1 cellular context compared by ENCODE assay signal in the genomic region with DNA sequence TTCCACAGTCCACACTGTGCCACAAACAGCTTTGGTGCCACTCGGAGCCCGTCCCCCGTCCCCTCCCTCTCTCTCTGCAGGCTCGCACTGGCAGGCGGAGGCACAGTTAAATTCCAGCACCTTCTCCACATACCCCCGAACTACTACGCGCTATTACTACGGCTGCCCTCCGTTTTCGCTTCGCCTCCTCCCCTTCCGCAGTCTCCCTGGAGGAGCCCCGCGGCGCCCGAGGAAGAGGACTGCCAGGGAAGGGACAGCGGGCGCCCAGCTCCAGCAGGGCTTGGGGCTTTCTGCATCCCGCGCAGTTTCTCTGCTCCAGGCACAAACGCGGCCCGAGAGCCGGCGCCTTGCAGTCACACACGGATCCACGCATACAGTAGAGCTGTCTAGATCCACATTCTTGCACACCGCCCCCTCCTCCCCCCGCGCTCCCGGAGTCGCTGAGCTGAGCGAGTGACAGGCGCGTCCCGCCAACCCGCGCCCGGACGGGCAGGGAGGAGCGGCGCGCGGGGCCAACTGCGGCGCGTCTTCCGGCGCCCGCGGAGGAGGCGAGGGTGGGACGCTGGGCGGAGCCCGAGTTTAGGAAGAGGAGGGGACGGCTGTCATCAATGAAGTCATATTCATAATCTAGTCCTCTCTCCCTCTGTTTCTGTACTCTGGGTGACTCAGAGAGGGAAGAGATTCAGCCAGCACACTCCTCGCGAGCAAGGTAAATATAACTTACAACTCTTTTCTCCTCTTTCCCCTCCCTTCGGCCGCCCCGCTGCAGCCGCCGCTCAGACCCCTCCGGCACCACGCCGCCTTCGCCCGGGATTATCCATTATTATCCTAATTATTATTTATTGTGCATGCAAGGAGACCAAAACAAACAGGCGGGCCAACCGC.
TF ChIP-seq lines count a peak whose summit lies in the region.

A gene (plus strand): TSS at position 652 of the 885 bp plus-strand sequence. CDS start 13,676 bp downstream, outside the sequence.

TF ChIP-seq in HepG2, 621 proteins besides CTCF, POLR2A, EP300 and RAD21 (continued from another document and continues in another):
- TF ChIP-seq ZFAT (CRISPR knock-in tag; conservative IDR thresholded peaks at IDR 0.05) (peak; percentile 63; the same call in 1 of the 2 replicates), CBFB (CRISPR knock-in tag; IDR thresholded peaks at IDR 0.05) (no peak), SRY (CRISPR knock-in tag; IDR thresholded peaks at IDR 0.05) (peak; percentile 39; the same call in 1 of the 2 replicates), RBM39 (IDR thresholded peaks at IDR 0.05; ENCODE audit: low read depth, low read length, poor library complexity, severe bottlenecking) (peak; percentile 52), CEBPB (IDR thresholded peaks at IDR 0.05; ENCODE audit: borderline replicate concordance, low read depth, low read length) (no peak), ZFP36 (IDR thresholded peaks at IDR 0.05; ENCODE audit: borderline replicate concordance, low read depth, low read length, partially characterized antibody) (no peak), ZNF550 (CRISPR knock-in tag; IDR thresholded peaks at IDR 0.05; ENCODE audit: borderline replicate concordance) (no peak), ZNF672 (CRISPR knock-in tag; IDR thresholded peaks at IDR 0.05) (no peak), KLF6 (CRISPR knock-in tag; IDR thresholded peaks at IDR 0.05) (0 out of 2 replicates have a peak, but pooled peaks have one; percentile 61), ZNF460 (CRISPR knock-in tag; IDR thresholded peaks at IDR 0.05; ENCODE audit: borderline replicate concordance) (no peak), ZNF136 (CRISPR knock-in tag; IDR thresholded peaks at IDR 0.05; ENCODE audit: low read depth) (no peak), MEIS1 (CRISPR knock-in tag; IDR thresholded peaks at IDR 0.05; ENCODE audit: borderline replicate concordance) (0 out of 2 replicates have a peak, but pooled peaks have one; percentile 32), THAP11 (CRISPR knock-in tag; IDR thresholded peaks at IDR 0.05) (peak; percentile 48; the same call in 1 of the 2 replicates), ZNF768 (CRISPR knock-in tag; IDR thresholded peaks at IDR 0.05) (peak; percentile 34; the same call in 1 of the 2 replicates), GTF3A (CRISPR knock-in tag; conservative IDR thresholded peaks at IDR 0.05) (no peak), PCBP1 (IDR thresholded peaks at IDR 0.05; ENCODE audit: borderline replicate concordance, low read depth, low read length) (0 out of 2 replicates have a peak, but pooled peaks have one; percentile 22), ZNF816 (CRISPR knock-in tag; IDR thresholded peaks at IDR 0.05; ENCODE audit: borderline replicate concordance) (no peak), MIER2 (CRISPR knock-in tag; IDR thresholded peaks at IDR 0.05) (no peak), ZNF83 (CRISPR knock-in tag; IDR thresholded peaks at IDR 0.05; ENCODE audit: borderline replicate concordance) (0 out of 2 replicates have a peak, but pooled peaks have one; percentile 49), KAT7 (CRISPR knock-in tag; IDR thresholded peaks at IDR 0.05; ENCODE audit: borderline replicate concordance) (no peak), ZNF34 (CRISPR knock-in tag; IDR thresholded peaks at IDR 0.05; ENCODE audit: borderline replicate concordance) (no peak), ZNF615 (CRISPR knock-in tag; IDR thresholded peaks at IDR 0.05; ENCODE audit: borderline replicate concordance) (no peak), ADNP (CRISPR knock-in tag; IDR thresholded peaks at IDR 0.05) (no peak)
- TF ChIP-seq, protein P1, sequence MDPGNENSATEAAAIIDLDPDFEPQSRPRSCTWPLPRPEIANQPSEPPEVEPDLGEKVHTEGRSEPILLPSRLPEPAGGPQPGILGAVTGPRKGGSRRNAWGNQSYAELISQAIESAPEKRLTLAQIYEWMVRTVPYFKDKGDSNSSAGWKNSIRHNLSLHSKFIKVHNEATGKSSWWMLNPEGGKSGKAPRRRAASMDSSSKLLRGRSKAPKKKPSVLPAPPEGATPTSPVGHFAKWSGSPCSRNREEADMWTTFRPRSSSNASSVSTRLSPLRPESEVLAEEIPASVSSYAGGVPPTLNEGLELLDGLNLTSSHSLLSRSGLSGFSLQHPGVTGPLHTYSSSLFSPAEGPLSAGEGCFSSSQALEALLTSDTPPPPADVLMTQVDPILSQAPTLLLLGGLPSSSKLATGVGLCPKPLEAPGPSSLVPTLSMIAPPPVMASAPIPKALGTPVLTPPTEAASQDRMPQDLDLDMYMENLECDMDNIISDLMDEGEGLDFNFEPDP (CRISPR knock-in tag; conservative IDR thresholded peaks at IDR 0.05): no peak
- TF ChIP-seq, protein P2, sequence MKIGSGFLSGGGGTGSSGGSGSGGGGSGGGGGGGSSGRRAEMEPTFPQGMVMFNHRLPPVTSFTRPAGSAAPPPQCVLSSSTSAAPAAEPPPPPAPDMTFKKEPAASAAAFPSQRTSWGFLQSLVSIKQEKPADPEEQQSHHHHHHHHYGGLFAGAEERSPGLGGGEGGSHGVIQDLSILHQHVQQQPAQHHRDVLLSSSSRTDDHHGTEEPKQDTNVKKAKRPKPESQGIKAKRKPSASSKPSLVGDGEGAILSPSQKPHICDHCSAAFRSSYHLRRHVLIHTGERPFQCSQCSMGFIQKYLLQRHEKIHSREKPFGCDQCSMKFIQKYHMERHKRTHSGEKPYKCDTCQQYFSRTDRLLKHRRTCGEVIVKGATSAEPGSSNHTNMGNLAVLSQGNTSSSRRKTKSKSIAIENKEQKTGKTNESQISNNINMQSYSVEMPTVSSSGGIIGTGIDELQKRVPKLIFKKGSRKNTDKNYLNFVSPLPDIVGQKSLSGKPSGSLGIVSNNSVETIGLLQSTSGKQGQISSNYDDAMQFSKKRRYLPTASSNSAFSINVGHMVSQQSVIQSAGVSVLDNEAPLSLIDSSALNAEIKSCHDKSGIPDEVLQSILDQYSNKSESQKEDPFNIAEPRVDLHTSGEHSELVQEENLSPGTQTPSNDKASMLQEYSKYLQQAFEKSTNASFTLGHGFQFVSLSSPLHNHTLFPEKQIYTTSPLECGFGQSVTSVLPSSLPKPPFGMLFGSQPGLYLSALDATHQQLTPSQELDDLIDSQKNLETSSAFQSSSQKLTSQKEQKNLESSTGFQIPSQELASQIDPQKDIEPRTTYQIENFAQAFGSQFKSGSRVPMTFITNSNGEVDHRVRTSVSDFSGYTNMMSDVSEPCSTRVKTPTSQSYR (CRISPR knock-in tag; IDR thresholded peaks at IDR 0.05; ENCODE audit: borderline replicate concordance): peak; percentile 51; the same call in 1 of the 2 replicates
- TF ChIP-seq, protein P3, sequence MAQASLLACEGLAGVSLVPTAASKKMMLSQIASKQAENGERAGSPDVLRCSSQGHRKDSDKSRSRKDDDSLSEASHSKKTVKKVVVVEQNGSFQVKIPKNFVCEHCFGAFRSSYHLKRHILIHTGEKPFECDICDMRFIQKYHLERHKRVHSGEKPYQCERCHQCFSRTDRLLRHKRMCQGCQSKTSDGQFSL (CRISPR knock-in tag; IDR thresholded peaks at IDR 0.05): no peak
- TF ChIP-seq, protein P4, sequence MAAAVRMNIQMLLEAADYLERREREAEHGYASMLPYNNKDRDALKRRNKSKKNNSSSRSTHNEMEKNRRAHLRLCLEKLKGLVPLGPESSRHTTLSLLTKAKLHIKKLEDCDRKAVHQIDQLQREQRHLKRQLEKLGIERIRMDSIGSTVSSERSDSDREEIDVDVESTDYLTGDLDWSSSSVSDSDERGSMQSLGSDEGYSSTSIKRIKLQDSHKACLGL (CRISPR knock-in tag; IDR thresholded peaks at IDR 0.05): no peak
- TF ChIP-seq, protein P5, sequence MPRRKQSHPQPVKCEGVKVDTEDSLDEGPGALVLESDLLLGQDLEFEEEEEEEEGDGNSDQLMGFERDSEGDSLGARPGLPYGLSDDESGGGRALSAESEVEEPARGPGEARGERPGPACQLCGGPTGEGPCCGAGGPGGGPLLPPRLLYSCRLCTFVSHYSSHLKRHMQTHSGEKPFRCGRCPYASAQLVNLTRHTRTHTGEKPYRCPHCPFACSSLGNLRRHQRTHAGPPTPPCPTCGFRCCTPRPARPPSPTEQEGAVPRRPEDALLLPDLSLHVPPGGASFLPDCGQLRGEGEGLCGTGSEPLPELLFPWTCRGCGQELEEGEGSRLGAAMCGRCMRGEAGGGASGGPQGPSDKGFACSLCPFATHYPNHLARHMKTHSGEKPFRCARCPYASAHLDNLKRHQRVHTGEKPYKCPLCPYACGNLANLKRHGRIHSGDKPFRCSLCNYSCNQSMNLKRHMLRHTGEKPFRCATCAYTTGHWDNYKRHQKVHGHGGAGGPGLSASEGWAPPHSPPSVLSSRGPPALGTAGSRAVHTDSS (CRISPR knock-in tag; conservative IDR thresholded peaks at IDR 0.05): no peak
- TF ChIP-seq, protein P6, sequence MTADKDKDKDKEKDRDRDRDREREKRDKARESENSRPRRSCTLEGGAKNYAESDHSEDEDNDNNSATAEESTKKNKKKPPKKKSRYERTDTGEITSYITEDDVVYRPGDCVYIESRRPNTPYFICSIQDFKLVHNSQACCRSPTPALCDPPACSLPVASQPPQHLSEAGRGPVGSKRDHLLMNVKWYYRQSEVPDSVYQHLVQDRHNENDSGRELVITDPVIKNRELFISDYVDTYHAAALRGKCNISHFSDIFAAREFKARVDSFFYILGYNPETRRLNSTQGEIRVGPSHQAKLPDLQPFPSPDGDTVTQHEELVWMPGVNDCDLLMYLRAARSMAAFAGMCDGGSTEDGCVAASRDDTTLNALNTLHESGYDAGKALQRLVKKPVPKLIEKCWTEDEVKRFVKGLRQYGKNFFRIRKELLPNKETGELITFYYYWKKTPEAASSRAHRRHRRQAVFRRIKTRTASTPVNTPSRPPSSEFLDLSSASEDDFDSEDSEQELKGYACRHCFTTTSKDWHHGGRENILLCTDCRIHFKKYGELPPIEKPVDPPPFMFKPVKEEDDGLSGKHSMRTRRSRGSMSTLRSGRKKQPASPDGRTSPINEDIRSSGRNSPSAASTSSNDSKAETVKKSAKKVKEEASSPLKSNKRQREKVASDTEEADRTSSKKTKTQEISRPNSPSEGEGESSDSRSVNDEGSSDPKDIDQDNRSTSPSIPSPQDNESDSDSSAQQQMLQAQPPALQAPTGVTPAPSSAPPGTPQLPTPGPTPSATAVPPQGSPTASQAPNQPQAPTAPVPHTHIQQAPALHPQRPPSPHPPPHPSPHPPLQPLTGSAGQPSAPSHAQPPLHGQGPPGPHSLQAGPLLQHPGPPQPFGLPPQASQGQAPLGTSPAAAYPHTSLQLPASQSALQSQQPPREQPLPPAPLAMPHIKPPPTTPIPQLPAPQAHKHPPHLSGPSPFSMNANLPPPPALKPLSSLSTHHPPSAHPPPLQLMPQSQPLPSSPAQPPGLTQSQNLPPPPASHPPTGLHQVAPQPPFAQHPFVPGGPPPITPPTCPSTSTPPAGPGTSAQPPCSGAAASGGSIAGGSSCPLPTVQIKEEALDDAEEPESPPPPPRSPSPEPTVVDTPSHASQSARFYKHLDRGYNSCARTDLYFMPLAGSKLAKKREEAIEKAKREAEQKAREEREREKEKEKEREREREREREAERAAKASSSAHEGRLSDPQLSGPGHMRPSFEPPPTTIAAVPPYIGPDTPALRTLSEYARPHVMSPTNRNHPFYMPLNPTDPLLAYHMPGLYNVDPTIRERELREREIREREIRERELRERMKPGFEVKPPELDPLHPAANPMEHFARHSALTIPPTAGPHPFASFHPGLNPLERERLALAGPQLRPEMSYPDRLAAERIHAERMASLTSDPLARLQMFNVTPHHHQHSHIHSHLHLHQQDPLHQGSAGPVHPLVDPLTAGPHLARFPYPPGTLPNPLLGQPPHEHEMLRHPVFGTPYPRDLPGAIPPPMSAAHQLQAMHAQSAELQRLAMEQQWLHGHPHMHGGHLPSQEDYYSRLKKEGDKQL (CRISPR knock-in tag; IDR thresholded peaks at IDR 0.05; ENCODE audit: low read depth): no peak
- TF ChIP-seq, protein P7, sequence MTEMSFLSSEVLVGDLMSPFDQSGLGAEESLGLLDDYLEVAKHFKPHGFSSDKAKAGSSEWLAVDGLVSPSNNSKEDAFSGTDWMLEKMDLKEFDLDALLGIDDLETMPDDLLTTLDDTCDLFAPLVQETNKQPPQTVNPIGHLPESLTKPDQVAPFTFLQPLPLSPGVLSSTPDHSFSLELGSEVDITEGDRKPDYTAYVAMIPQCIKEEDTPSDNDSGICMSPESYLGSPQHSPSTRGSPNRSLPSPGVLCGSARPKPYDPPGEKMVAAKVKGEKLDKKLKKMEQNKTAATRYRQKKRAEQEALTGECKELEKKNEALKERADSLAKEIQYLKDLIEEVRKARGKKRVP (CRISPR knock-in tag; IDR thresholded peaks at IDR 0.05): peak in 1 of 2 experiments; percentile 64; a peak in 1 of 4 replicates
- TF ChIP-seq, protein P8, sequence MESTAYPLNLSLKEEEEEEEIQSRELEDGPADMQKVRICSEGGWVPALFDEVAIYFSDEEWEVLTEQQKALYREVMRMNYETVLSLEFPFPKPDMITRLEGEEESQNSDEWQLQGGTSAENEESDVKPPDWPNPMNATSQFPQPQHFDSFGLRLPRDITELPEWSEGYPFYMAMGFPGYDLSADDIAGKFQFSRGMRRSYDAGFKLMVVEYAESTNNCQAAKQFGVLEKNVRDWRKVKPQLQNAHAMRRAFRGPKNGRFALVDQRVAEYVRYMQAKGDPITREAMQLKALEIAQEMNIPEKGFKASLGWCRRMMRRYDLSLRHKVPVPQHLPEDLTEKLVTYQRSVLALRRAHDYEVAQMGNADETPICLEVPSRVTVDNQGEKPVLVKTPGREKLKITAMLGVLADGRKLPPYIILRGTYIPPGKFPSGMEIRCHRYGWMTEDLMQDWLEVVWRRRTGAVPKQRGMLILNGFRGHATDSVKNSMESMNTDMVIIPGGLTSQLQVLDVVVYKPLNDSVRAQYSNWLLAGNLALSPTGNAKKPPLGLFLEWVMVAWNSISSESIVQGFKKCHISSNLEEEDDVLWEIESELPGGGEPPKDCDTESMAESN (CRISPR knock-in tag; conservative IDR thresholded peaks at IDR 0.05): peak; percentile 60
